ENCODE assay signal across 8 cellular contexts in the genomic region with DNA sequence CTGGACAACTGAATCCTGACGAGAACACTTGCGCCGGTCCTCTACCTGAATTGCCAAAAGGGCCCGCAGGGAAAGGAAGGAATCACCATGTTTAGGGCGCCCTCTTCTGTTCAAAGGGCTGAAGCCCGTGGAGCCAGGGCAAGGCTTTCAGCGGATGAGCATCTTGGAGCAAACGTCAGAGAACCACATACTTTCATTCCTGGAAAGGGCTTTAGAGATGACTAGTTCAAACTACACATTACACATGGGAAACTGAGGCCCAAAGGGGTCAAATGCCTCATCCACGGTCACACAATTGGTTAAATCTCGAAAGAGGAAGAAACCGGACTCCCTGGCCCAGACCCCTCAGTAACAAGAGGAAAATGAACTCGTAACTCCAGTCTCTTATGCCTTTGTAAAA. TPM values are rescaled to one million over a fixed set of nuclear protein-coding genes. Genes with fewer than 3 reads are reported as not detected.
DNase-seq lines count a peak whose midpoint lies in the region; ATAC-seq and TF ChIP-seq lines count a peak whose summit lies in the region.

No MANE protein-coding gene starts in this region.

- H3K9me3 Mint-ChIP-seq in effector memory CD8-positive, alpha-beta T cell: no peaks in the 10 kb centered on the region
- H3K9me3 Mint-ChIP-seq in mesothelial cell of epicardium: no peaks in the 10 kb centered on the region
- no peaks in the 10 kb centered on the region for H3K9me3 Mint-ChIP-seq in stimulated activated naive B cell treated with anti-CD40 and anti-IgM and Interleukin-4, amounts not matched to agents 10 μg/mL and 1 μg/mL and 100 μg/mL, for 72 hours

- peaks cover 52 to 65% of the 10 kb centered on the region in 2 donors for H3K27me3 Mint-ChIP-seq in effector memory CD8-positive, alpha-beta T cell
- H3K27me3 Mint-ChIP-seq in mesothelial cell of epicardium (ENCODE audit: low read depth): peaks cover 39% of the 10 kb centered on the region
- H3K27me3 Mint-ChIP-seq in stimulated activated naive B cell treated with anti-CD40 and anti-IgM and Interleukin-4, amounts not matched to agents 10 μg/mL and 1 μg/mL and 100 μg/mL, for 72 hours: peaks cover 25 to 33% of the 10 kb centered on the region in 2 donors

- no peaks in the 10 kb centered on the region for H3K36me3 Mint-ChIP-seq in effector memory CD8-positive, alpha-beta T cell (ENCODE audit: insufficient read depth)
- H3K36me3 Mint-ChIP-seq in mesothelial cell of epicardium: no peaks in the 10 kb centered on the region
- H3K36me3 Mint-ChIP-seq in stimulated activated naive B cell treated with anti-CD40 and anti-IgM and Interleukin-4, amounts not matched to agents 10 μg/mL and 1 μg/mL and 100 μg/mL, for 72 hours: peaks cover 0 to 1% of the 10 kb centered on the region in 2 donors

- ATAC-seq in HG03378 (IDR thresholded peaks at IDR 0.05; ENCODE audit: unreplicated experiment) (peak; percentile 54), HG02981 (IDR thresholded peaks at IDR 0.05; ENCODE audit: unreplicated experiment) (no peak)
- ATAC-seq in effector memory CD8-positive, alpha-beta T cell (replicated peaks): peak; percentile 65
- peak; percentile 82 to 89 for ATAC-seq in stimulated activated naive B cell treated with anti-CD40 and anti-IgM and Interleukin-4, amounts not matched to agents 10 μg/mL and 1 μg/mL and 100 μg/mL, for 72 hours (replicated peaks)

- TF ChIP-seq CTCF in mesothelial cell of epicardium (IDR thresholded peaks at IDR 0.05; ENCODE audit: unreplicated experiment): peak; percentile 50

- DNase-seq in EL (peak; percentile 67), NCI-H524 (lab: John Stamatoyannopoulos, UW) (peak; percentile 75 to 82), mesothelial cell of epicardium (ENCODE audit: low spot score in 2 of 2, unreplicated experiment in 2 of 2) (peak; percentile 45 to 76)
- peak; percentile 21 to 37 for DNase-seq in activated CD4-positive, alpha-beta T cell treated with anti-CD3 and anti-CD28 coated beads, Interleukin-2, amount 50 U/mL, for 4 hours
- DNase-seq in effector memory CD8-positive, alpha-beta T cell: peak; percentile 33 to 46 (median 40)
- DNase-seq in stimulated activated naive B cell treated with anti-CD40 and anti-IgM and Interleukin-4, amounts not matched to agents 10 μg/mL and 1 μg/mL and 100 μg/mL, for 72 hours: peak; percentile 50

- no peak overlapping the region for H3K4me3 Mint-ChIP-seq in effector memory CD8-positive, alpha-beta T cell
- no peak overlapping the region for H3K4me3 Mint-ChIP-seq in mesothelial cell of epicardium
- no peak overlapping the region for H3K4me3 Mint-ChIP-seq in stimulated activated naive B cell treated with anti-CD40 and anti-IgM and Interleukin-4, amounts not matched to agents 10 μg/mL and 1 μg/mL and 100 μg/mL, for 72 hours

- H3K4me1 Mint-ChIP-seq in effector memory CD8-positive, alpha-beta T cell (ENCODE audit: low read depth in 2 of 2): no peaks in the 10 kb centered on the region
- H3K4me1 Mint-ChIP-seq in mesothelial cell of epicardium: no peaks in the 10 kb centered on the region
- peaks cover 0 to 3% of the 10 kb centered on the region in 2 donors for H3K4me1 Mint-ChIP-seq in stimulated activated naive B cell treated with anti-CD40 and anti-IgM and Interleukin-4, amounts not matched to agents 10 μg/mL and 1 μg/mL and 100 μg/mL, for 72 hours

- H3K27ac Mint-ChIP-seq in effector memory CD8-positive, alpha-beta T cell: no peak overlapping the region
- H3K27ac Mint-ChIP-seq in mesothelial cell of epicardium: no peak overlapping the region
- peak overlapping the region; percentile 14 for H3K27ac Mint-ChIP-seq in stimulated activated naive B cell treated with anti-CD40 and anti-IgM and Interleukin-4, amounts not matched to agents 10 μg/mL and 1 μg/mL and 100 μg/mL, for 72 hours

RNA-seq across cellular contexts. Expression of gene ZNF133, which starts 11.5 kb away (rescaled TPM):
- total RNA-seq in mesothelial cell of epicardium: 23.7 to 25.4 TPM (median 24.3 TPM) in 3 replicates
